8 cellular contexts compared by ENCODE assay signal in the genomic region with DNA sequence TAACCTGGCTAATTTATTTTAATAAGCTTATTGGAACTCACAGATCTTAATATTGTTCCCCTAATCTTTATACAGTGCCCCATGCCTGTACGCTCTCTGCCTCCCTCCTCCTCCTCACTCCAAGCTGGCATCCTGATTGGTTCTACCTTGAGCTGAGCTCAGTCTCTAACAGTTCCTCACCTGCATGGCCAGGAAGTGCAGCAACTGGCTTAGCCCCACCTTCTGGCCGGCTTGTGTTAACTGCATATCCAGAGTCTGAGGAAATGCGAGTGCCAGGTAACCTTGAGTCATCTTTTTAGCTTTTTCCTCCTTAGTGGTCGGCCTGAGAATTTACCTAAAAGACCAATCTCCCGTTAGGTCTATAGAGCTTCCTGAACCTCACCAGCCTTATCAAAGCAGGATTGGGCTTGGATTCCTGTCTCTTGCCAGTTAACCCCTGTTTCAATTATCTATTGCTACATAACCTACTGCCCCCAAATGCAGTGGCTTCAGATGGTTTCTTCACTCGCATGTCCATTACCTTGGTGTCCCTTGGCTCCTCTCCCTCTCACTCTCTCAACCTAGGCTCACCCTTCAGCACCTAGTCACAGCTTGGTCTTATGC.
DNase-seq lines count a peak whose midpoint lies in the region; ATAC-seq and TF ChIP-seq lines count a peak whose summit lies in the region.

No MANE protein-coding gene starts in this region.

- H3K18ac ChIP-seq in trophoblast cell (ENCODE audit: low read length): no peak overlapping the region

- H2AFZ ChIP-seq in trophoblast cell (ENCODE audit: insufficient read depth, low read length, poor library complexity): no peak overlapping the region

- no peak overlapping the region for H2BK120ac ChIP-seq in trophoblast cell (ENCODE audit: insufficient read depth, low read length, poor library complexity)

- no peaks in the 10 kb centered on the region for H3K4me1 ChIP-seq in trophoblast cell (ENCODE audit: control insufficient read depth in 1 of 2, insufficient read depth in 2 of 2, low read length in 2 of 2)

- ATAC-seq in Right ventricle myocardium superior (ENCODE audit: poor library complexity): peak; percentile 81
- no peak for ATAC-seq in Right ventricle myocardium inferior
- ATAC-seq in GM19397 (IDR thresholded peaks at IDR 0.05; ENCODE audit: unreplicated experiment): no peak
- ATAC-seq in GM18858 (IDR thresholded peaks at IDR 0.05; ENCODE audit: unreplicated experiment): no peak

- H4K12ac ChIP-seq in trophoblast cell (ENCODE audit: low read depth, low read length): no peak overlapping the region

- H3K4me3 ChIP-seq in trophoblast cell (ENCODE audit: low read depth, low read length): no peak overlapping the region

- H3K9me3 ChIP-seq in trophoblast cell (ENCODE audit: insufficient read depth, low read depth, low read length): no peaks in the 10 kb centered on the region

- H3K27ac ChIP-seq in trophoblast cell (ENCODE audit: low read depth, low read length): no peak overlapping the region

- WGBS in trophoblast cell (ENCODE audit: extremely low coverage, insufficient coverage, insufficient read length): no CpG with 5 or more reads among the region's 6 CpGs

- no peak overlapping the region for H4K91ac ChIP-seq in trophoblast cell (ENCODE audit: low read depth, low read length)

- peak; percentile 77 for TF ChIP-seq RAD21 in Ishikawa (IDR thresholded peaks at IDR 0.05; ENCODE audit: low read depth)

- H2BK5ac ChIP-seq in trophoblast cell (ENCODE audit: low read depth, low read length, poor library complexity): no peak overlapping the region

- H3K23ac ChIP-seq in trophoblast cell (ENCODE audit: low read length): no peak overlapping the region

- TF ChIP-seq EP300 in Ishikawa (IDR thresholded peaks at IDR 0.05; ENCODE audit: borderline replicate concordance): no peak

- H3K27me3 ChIP-seq in trophoblast cell (ENCODE audit: insufficient read depth, low read length): no peaks in the 10 kb centered on the region

- no peak overlapping the region for H3K9ac ChIP-seq in trophoblast cell (ENCODE audit: low read length)

- no peak overlapping the region for H3K4me2 ChIP-seq in trophoblast cell (ENCODE audit: low read length)

- H3K79me1 ChIP-seq in trophoblast cell (ENCODE audit: low read length): no peaks in the 10 kb centered on the region

- intact Hi-C loops in Right ventricle myocardium superior (cut with DNase I): no loop called here
- intact Hi-C loops in Right ventricle myocardium inferior (cut with DNase I): loop anchor here (5.0 kb wide), 2 partner anchors 90 to 200 kb away; a partner anchor contains a TSS

- no peak overlapping the region for H2AK5ac ChIP-seq in trophoblast cell (ENCODE audit: low read length)

- no peak overlapping the region for H3K14ac ChIP-seq in trophoblast cell (ENCODE audit: low read length)

- no peaks in the 10 kb centered on the region for H3K79me2 ChIP-seq in trophoblast cell (ENCODE audit: control insufficient read depth, insufficient read depth, low read length, poor library complexity)

- H4K8ac ChIP-seq in trophoblast cell (ENCODE audit: low read depth, low read length): no peak overlapping the region

- DNase-seq in Right ventricle myocardium superior (peak; percentile 45), Right ventricle myocardium inferior (ENCODE audit: missing footprints) (no peak), T-helper 9 cell (peak; percentile 25), cerebellar cortex (ENCODE audit: low spot score) (peak; percentile 22), trophoblast cell (peak; percentile 36 to 66)

- no peak overlapping the region for H3K4ac ChIP-seq in trophoblast cell (ENCODE audit: low read depth, low read length)

- H3K36me3 ChIP-seq in trophoblast cell (ENCODE audit: control insufficient read depth in 1 of 2, insufficient read depth in 2 of 2, low read length in 2 of 2): no peaks in the 10 kb centered on the region

- no peak overlapping the region for H2BK12ac ChIP-seq in trophoblast cell (ENCODE audit: low read length)

TF ChIP-seq in Ishikawa, 13 proteins besides CTCF, POLR2A, EP300 and RAD21:
- TF ChIP-seq, protein P1, sequence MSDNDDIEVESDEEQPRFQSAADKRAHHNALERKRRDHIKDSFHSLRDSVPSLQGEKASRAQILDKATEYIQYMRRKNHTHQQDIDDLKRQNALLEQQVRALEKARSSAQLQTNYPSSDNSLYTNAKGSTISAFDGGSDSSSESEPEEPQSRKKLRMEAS (IDR thresholded peaks at IDR 0.05): no peak
- TF ChIP-seq TEAD4 (IDR thresholded peaks at IDR 0.05) (no peak), FOXM1 (IDR thresholded peaks at IDR 0.05; ENCODE audit: borderline replicate concordance, low read depth) (no peak), ZBTB7A (IDR thresholded peaks at IDR 0.05; ENCODE audit: low read depth) (no peak)
- TF ChIP-seq, protein P2, sequence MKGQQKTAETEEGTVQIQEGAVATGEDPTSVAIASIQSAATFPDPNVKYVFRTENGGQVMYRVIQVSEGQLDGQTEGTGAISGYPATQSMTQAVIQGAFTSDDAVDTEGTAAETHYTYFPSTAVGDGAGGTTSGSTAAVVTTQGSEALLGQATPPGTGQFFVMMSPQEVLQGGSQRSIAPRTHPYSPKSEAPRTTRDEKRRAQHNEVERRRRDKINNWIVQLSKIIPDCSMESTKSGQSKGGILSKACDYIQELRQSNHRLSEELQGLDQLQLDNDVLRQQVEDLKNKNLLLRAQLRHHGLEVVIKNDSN (IDR thresholded peaks at IDR 0.05): no peak
